Comparison of ENCODE assay signal across 2 cellular contexts in the genomic region with DNA sequence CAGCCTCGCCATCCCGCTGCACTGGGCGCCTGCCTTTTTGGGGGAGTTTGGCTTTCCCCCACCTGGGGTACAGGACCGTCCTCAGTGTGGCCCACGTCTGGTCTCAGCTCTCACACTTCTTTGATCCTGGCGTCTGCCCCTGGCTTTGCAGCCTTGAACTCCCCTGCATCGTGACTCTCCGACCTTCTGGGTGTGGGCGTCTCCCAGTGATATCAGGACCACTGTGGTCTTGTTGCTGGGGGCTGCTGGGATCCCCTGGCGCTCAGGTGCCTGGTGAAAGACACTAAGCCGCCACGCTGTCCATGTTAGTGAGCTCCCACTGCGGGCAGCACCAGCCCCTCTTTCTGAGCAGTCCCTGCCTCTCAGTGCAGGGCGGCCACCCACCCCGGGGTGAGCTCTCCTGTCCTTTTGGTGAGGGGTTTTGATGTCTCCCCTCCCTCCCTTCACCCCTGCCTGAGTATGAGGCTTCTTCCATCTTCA.
TF ChIP-seq lines count a peak whose summit lies in the region.

No MANE protein-coding gene starts in this region.

TF ChIP-seq in SK-N-SH, 30 proteins besides CTCF, POLR2A, EP300 and RAD21:
- TF ChIP-seq, protein P1, sequence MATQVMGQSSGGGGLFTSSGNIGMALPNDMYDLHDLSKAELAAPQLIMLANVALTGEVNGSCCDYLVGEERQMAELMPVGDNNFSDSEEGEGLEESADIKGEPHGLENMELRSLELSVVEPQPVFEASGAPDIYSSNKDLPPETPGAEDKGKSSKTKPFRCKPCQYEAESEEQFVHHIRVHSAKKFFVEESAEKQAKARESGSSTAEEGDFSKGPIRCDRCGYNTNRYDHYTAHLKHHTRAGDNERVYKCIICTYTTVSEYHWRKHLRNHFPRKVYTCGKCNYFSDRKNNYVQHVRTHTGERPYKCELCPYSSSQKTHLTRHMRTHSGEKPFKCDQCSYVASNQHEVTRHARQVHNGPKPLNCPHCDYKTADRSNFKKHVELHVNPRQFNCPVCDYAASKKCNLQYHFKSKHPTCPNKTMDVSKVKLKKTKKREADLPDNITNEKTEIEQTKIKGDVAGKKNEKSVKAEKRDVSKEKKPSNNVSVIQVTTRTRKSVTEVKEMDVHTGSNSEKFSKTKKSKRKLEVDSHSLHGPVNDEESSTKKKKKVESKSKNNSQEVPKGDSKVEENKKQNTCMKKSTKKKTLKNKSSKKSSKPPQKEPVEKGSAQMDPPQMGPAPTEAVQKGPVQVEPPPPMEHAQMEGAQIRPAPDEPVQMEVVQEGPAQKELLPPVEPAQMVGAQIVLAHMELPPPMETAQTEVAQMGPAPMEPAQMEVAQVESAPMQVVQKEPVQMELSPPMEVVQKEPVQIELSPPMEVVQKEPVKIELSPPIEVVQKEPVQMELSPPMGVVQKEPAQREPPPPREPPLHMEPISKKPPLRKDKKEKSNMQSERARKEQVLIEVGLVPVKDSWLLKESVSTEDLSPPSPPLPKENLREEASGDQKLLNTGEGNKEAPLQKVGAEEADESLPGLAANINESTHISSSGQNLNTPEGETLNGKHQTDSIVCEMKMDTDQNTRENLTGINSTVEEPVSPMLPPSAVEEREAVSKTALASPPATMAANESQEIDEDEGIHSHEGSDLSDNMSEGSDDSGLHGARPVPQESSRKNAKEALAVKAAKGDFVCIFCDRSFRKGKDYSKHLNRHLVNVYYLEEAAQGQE (IDR thresholded peaks at IDR 0.05; ENCODE audit: low read depth, low read length) = no peak
- no peak for TF ChIP-seq TEAD4 (IDR thresholded peaks at IDR 0.05; ENCODE audit: borderline replicate concordance, insufficient read depth)
- TF ChIP-seq, protein P2, sequence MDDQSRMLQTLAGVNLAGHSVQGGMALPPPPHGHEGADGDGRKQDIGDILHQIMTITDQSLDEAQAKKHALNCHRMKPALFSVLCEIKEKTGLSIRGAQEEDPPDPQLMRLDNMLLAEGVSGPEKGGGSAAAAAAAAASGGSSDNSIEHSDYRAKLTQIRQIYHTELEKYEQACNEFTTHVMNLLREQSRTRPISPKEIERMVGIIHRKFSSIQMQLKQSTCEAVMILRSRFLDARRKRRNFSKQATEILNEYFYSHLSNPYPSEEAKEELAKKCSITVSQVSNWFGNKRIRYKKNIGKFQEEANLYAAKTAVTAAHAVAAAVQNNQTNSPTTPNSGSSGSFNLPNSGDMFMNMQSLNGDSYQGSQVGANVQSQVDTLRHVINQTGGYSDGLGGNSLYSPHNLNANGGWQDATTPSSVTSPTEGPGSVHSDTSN (IDR thresholded peaks at IDR 0.05) = no peak
- TF ChIP-seq, protein P3, sequence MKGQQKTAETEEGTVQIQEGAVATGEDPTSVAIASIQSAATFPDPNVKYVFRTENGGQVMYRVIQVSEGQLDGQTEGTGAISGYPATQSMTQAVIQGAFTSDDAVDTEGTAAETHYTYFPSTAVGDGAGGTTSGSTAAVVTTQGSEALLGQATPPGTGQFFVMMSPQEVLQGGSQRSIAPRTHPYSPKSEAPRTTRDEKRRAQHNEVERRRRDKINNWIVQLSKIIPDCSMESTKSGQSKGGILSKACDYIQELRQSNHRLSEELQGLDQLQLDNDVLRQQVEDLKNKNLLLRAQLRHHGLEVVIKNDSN (IDR thresholded peaks at IDR 0.05; ENCODE audit: borderline replicate concordance, low read depth) = no peak

TF ChIP-seq in SK-N-SH treated with all-trans-retinoic acid at 6 μM for 48 hours, 23 proteins besides CTCF, POLR2A, EP300 and RAD21 (continued from another document):
- TF ChIP-seq, protein P4, sequence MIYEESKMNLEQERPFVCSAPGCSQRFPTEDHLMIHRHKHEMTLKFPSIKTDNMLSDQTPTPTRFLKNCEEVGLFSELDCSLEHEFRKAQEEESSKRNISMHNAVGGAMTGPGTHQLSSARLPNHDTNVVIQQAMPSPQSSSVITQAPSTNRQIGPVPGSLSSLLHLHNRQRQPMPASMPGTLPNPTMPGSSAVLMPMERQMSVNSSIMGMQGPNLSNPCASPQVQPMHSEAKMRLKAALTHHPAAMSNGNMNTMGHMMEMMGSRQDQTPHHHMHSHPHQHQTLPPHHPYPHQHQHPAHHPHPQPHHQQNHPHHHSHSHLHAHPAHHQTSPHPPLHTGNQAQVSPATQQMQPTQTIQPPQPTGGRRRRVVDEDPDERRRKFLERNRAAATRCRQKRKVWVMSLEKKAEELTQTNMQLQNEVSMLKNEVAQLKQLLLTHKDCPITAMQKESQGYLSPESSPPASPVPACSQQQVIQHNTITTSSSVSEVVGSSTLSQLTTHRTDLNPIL (CRISPR knock-in tag; IDR thresholded peaks at IDR 0.05; ENCODE audit: low read depth) = no peak
- TF ChIP-seq BACH2 (CRISPR knock-in tag; IDR thresholded peaks at IDR 0.05; ENCODE audit: borderline replicate concordance) = no peak
- TF ChIP-seq ZNF565 (CRISPR knock-in tag; conservative IDR thresholded peaks at IDR 0.05; ENCODE audit: low read depth) = no peak
- no peak for TF ChIP-seq SNAI2 (CRISPR knock-in tag; IDR thresholded peaks at IDR 0.05)
- TF ChIP-seq ZFP3 (CRISPR knock-in tag; IDR thresholded peaks at IDR 0.05) = no peak
- no peak for TF ChIP-seq TOX (CRISPR knock-in tag; IDR thresholded peaks at IDR 0.05; ENCODE audit: borderline replicate concordance)
- TF ChIP-seq, protein P5, sequence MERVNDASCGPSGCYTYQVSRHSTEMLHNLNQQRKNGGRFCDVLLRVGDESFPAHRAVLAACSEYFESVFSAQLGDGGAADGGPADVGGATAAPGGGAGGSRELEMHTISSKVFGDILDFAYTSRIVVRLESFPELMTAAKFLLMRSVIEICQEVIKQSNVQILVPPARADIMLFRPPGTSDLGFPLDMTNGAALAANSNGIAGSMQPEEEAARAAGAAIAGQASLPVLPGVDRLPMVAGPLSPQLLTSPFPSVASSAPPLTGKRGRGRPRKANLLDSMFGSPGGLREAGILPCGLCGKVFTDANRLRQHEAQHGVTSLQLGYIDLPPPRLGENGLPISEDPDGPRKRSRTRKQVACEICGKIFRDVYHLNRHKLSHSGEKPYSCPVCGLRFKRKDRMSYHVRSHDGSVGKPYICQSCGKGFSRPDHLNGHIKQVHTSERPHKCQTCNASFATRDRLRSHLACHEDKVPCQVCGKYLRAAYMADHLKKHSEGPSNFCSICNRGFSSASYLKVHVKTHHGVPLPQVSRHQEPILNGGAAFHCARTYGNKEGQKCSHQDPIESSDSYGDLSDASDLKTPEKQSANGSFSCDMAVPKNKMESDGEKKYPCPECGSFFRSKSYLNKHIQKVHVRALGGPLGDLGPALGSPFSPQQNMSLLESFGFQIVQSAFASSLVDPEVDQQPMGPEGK (CRISPR knock-in tag; IDR thresholded peaks at IDR 0.05; ENCODE audit: borderline replicate concordance) = no peak
- TF ChIP-seq ZC3H10 (CRISPR knock-in tag; IDR thresholded peaks at IDR 0.05) = no peak
- TF ChIP-seq, protein P6, sequence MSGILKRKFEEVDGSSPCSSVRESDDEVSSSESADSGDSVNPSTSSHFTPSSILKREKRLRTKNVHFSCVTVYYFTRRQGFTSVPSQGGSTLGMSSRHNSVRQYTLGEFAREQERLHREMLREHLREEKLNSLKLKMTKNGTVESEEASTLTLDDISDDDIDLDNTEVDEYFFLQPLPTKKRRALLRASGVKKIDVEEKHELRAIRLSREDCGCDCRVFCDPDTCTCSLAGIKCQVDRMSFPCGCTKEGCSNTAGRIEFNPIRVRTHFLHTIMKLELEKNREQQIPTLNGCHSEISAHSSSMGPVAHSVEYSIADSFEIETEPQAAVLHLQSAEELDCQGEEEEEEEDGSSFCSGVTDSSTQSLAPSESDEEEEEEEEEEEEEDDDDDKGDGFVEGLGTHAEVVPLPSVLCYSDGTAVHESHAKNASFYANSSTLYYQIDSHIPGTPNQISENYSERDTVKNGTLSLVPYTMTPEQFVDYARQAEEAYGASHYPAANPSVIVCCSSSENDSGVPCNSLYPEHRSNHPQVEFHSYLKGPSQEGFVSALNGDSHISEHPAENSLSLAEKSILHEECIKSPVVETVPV (CRISPR knock-in tag; IDR thresholded peaks at IDR 0.05) = no peak
- TF ChIP-seq ZNF70 (CRISPR knock-in tag; IDR thresholded peaks at IDR 0.05) = no peak
- TF ChIP-seq RARB (CRISPR knock-in tag; IDR thresholded peaks at IDR 0.05) = no peak
- no peak for TF ChIP-seq ZNF8 (CRISPR knock-in tag; IDR thresholded peaks at IDR 0.05)
